19 cellular contexts compared by ENCODE assay signal in genomic region chr9:118674942-118675341, GRCh38.
"Had no signal": no experiment of that assay in that cellular context is flagged by ENCODE, and none has a peak within 500 bp of the region (broad histone marks: within the 10 kb centered on the region; RNA-seq: fewer than 3 reads in every experiment).

No MANE protein-coding gene starts in this region.

- ATAC-seq: activated CD4-positive, CD25-positive, alpha-beta regulatory T cell treated with anti-CD3 and anti-CD28 coated beads, Interleukin-2, amount 50 U/mL, for 24 hours; activated naive CD8-positive, alpha-beta T cell treated with anti-CD3 and anti-CD28 coated beads, Interleukin-2, amount 50 U/mL, for 24 hours; gastrocnemius medialis; left colon; natural killer cell treated with Interleukin-12 subunit alpha and Interleukin-12 subunit beta and Interleukin-15 and Interleukin-18, amount 100 ng/mL, for 72 hours had no signal

- H3K4me1 Mint-ChIP-seq: activated CD4-positive, alpha-beta memory T cell treated with anti-CD3 and anti-CD28 coated beads, Interleukin-2, amount 10 ng/mL, durations not matched to agents 7 days and 5 days; activated CD4-positive, alpha-beta T cell treated with anti-CD3 and anti-CD28 coated beads, Interleukin-2, amount 10 ng/mL, durations not matched to agents 24 days and 14 days; activated naive CD8-positive, alpha-beta T cell treated with anti-CD3 and anti-CD28 coated beads, Interleukin-2, amount 50 U/mL, for 24 hours; memory B cell had no signal

- H3K36me3 Mint-ChIP-seq: memory B cell; natural killer cell treated with Interleukin-12 subunit alpha and Interleukin-12 subunit beta and Interleukin-15 and Interleukin-18, amount 100 ng/mL, for 72 hours had no signal

- H3K9me3 Mint-ChIP-seq: activated CD4-positive, alpha-beta T cell treated with anti-CD3 and anti-CD28 coated beads, Interleukin-2, amount 10 ng/mL, durations not matched to agents 24 days and 14 days had no signal

- H3K4me3 Mint-ChIP-seq: activated CD4-positive, alpha-beta memory T cell treated with anti-CD3 and anti-CD28 coated beads, Interleukin-2, amount 10 ng/mL, durations not matched to agents 7 days and 5 days; activated CD4-positive, alpha-beta T cell treated with anti-CD3 and anti-CD28 coated beads, Interleukin-2, amount 10 ng/mL, durations not matched to agents 24 days and 14 days; activated naive CD8-positive, alpha-beta T cell treated with anti-CD3 and anti-CD28 coated beads, Interleukin-2, amount 50 U/mL, for 24 hours; activated T-helper 1 cell treated with anti-CD3 and anti-CD28 coated beads, Interleukin-12 subunit alpha, Interleukin-12 subunit beta, Interleukin-2, Interleukin-4 antibody, amounts not matched to agents 30 ng/mL and 10 ng/mL and 1 ng/mL, durations not matched to agents 14 hours and 24 hours and 36 hours; endodermal cell; memory B cell; natural killer cell treated with Interleukin-12 subunit alpha and Interleukin-12 subunit beta and Interleukin-15 and Interleukin-18, amount 100 ng/mL, for 72 hours had no signal

- DNase-seq: activated CD4-positive, alpha-beta memory T cell treated with anti-CD3 and anti-CD28 coated beads, Interleukin-2, amount 10 ng/mL, durations not matched to agents 7 days and 5 days; activated CD4-positive, alpha-beta T cell treated with anti-CD3 and anti-CD28 coated beads, Interleukin-2, amount 10 ng/mL, durations not matched to agents 24 days and 14 days; activated gamma-delta T cell; activated naive CD4-positive, alpha-beta T cell treated with anti-CD3 and anti-CD28 coated beads, Interleukin-2, amount 50 U/mL, for 16 hours; activated naive CD8-positive, alpha-beta T cell treated with anti-CD3 and anti-CD28 coated beads, Interleukin-2, amount 50 U/mL, for 24 hours; cortex of kidney; endodermal cell; esophagus squamous epithelium; gastrocnemius medialis; hippocampal formation; left colon; ovary; stimulated activated CD4-positive, alpha-beta T cell treated with anti-CD3 and anti-CD28 coated beads, Interleukin-2, amount 100 ng/mL, for 48 hours; stimulated activated naive CD4-positive, alpha-beta T cell treated with Interleukin-2 at 50 U/mL for 16 hours; upper lobe of left lung had no signal

- H3K27ac Mint-ChIP-seq: activated CD4-positive, alpha-beta memory T cell treated with anti-CD3 and anti-CD28 coated beads, Interleukin-2, amount 10 ng/mL, durations not matched to agents 7 days and 5 days; activated CD4-positive, alpha-beta T cell treated with anti-CD3 and anti-CD28 coated beads, Interleukin-2, amount 10 ng/mL, durations not matched to agents 24 days and 14 days; activated naive CD8-positive, alpha-beta T cell treated with anti-CD3 and anti-CD28 coated beads, Interleukin-2, amount 50 U/mL, for 24 hours; activated T-helper 1 cell treated with anti-CD3 and anti-CD28 coated beads, Interleukin-12 subunit alpha, Interleukin-12 subunit beta, Interleukin-2, Interleukin-4 antibody, amounts not matched to agents 30 ng/mL and 10 ng/mL and 1 ng/mL, durations not matched to agents 14 hours and 24 hours and 36 hours; endodermal cell; memory B cell; natural killer cell treated with Interleukin-12 subunit alpha and Interleukin-12 subunit beta and Interleukin-15 and Interleukin-18, amount 100 ng/mL, for 72 hours had no signal
